ENCODE assay signal across 1 cellular context in genomic region chr2:61176755-61177726, GRCh38.
TF ChIP-seq lines count a peak whose summit lies in the region.

No MANE protein-coding gene starts in this region.

TF ChIP-seq in K562, 482 proteins besides CTCF, POLR2A, EP300 and RAD21 (continued from another document):
- peak; percentile 87; the same call in 1 of the 2 replicates for TF ChIP-seq NR4A1 (CRISPR knock-in tag; IDR thresholded peaks at IDR 0.05)
- TF ChIP-seq NR4A1 (tag; IDR thresholded peaks at IDR 0.05): peak; percentile 43; the same call in 1 of the 2 replicates
- no peak for TF ChIP-seq ZNF165 (CRISPR knock-in tag; IDR thresholded peaks at IDR 0.05; ENCODE audit: borderline replicate concordance)
- no peak for TF ChIP-seq CBX8 (IDR thresholded peaks at IDR 0.05; ENCODE audit: borderline replicate concordance, extremely low read depth, low read depth, low read length, poor library complexity, severe bottlenecking)
- TF ChIP-seq FOXA1 (IDR thresholded peaks at IDR 0.05; ENCODE audit: borderline replicate concordance): no peak
- TF ChIP-seq POLR2AphosphoS5 (IDR thresholded peaks at IDR 0.05; ENCODE audit: control insufficient read depth, insufficient read depth, low read depth, low read length): peak; percentile 58
- no peak for TF ChIP-seq ZNF140 (CRISPR knock-in tag; IDR thresholded peaks at IDR 0.05)
- peak in 1 of 2 experiments; percentile 94; a peak in 2 of 4 replicates for TF ChIP-seq ZNF639 (CRISPR knock-in tag; conservative IDR thresholded peaks at IDR 0.05 in 1 of 2, IDR thresholded peaks at IDR 0.05 in 1 of 2)
- TF ChIP-seq NCOA2 (IDR thresholded peaks at IDR 0.05; ENCODE audit: partially characterized antibody in 2 of 2): no peak
- no peak for TF ChIP-seq ZBTB33 (CRISPR knock-in tag; IDR thresholded peaks at IDR 0.05)
- peak in 1 of 2 experiments; percentile 67; a peak in 2 of 4 replicates for TF ChIP-seq SIN3A (IDR thresholded peaks at IDR 0.05; ENCODE audit: borderline replicate concordance in 2 of 2, control insufficient read depth in 1 of 2, low read depth in 2 of 2, low read length in 2 of 2)
- no peak for TF ChIP-seq STAG1 (CRISPR knock-in tag; IDR thresholded peaks at IDR 0.05; ENCODE audit: borderline replicate concordance)
- no peak for TF ChIP-seq FOXA3 (CRISPR knock-in tag; conservative IDR thresholded peaks at IDR 0.05 in 1 of 2, IDR thresholded peaks at IDR 0.05 in 1 of 2)
- TF ChIP-seq POLR2G (IDR thresholded peaks at IDR 0.05; ENCODE audit: low read depth, low read length): peak; percentile 94
- no peak for TF ChIP-seq RBBP5 (IDR thresholded peaks at IDR 0.05; ENCODE audit: borderline replicate concordance, insufficient read depth, low read length, poor library complexity, severe bottlenecking)
- peak; percentile 71; the same call in 1 of the 2 replicates for TF ChIP-seq E2F5 (CRISPR knock-in tag; IDR thresholded peaks at IDR 0.05)
- peak; percentile 81 for TF ChIP-seq GATAD2B (IDR thresholded peaks at IDR 0.05; ENCODE audit: borderline replicate concordance)
- peak; percentile 73 to 85; a peak in 3 of 4 replicates for TF ChIP-seq MAZ (CRISPR knock-in tag; conservative IDR thresholded peaks at IDR 0.05 in 1 of 2, IDR thresholded peaks at IDR 0.05 in 1 of 2)
- peak in 1 of 3 experiments; percentile 89; a peak in 2 of 6 replicates for TF ChIP-seq ZBTB11 (CRISPR knock-in tag; IDR thresholded peaks at IDR 0.05)
- no peak for TF ChIP-seq TAF9B (IDR thresholded peaks at IDR 0.05; ENCODE audit: partially characterized antibody)
- peak; percentile 38 for TF ChIP-seq TAF1 (IDR thresholded peaks at IDR 0.05; ENCODE audit: control insufficient read depth, extremely low read depth, insufficient read depth, low read length, severe bottlenecking)
- no peak for TF ChIP-seq OTX1 (CRISPR knock-in tag; IDR thresholded peaks at IDR 0.05)
TF ChIP-seq in K562: peak in this region for 164.
